In the genomic region with DNA sequence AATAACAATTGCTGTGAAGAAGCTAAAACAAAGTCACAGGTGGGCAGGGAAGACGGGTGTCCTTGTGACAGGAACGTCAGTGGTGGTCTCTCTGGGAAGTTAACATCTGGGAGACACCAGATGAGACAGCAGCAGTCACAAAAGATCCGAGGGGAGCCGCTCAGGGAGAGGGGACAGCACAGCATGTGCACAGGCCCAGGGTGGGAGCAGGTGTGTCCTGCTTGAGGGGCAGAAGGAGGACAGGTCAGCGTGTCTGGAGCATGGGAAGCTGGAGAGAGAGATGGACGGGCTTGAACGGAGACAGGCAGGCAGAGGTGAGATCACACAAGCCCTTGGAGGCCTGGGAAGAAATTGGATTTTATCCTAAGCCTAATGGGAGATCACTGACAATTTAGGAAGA, we compare ENCODE assay signal across 19 cellular contexts.
"Had no signal": no experiment of that assay in that cellular context is flagged by ENCODE, and none has a peak within 500 bp of the region (broad histone marks: within the 10 kb centered on the region; RNA-seq: fewer than 3 reads in every experiment).

No MANE protein-coding gene starts in this region.

- H3K9me3 ChIP-seq: colonic mucosa, heart right ventricle, ovary, tibial artery, upper lobe of left lung, uterus had no signal

- H3K36me3 Mint-ChIP-seq: naive B cell; stimulated activated effector memory CD8-positive, alpha-beta T cell treated with anti-CD3 and anti-CD28 coated beads, Interleukin-12 subunit alpha, Interleukin-12 subunit beta, amount 100 ng/mL, for 72 hours had no signal

- H3K36me3 ChIP-seq: colonic mucosa, heart right ventricle, ovary, tibial artery, upper lobe of left lung, uterus had no signal

- DNase-seq: colonic mucosa; dermis blood vessel endothelial cell; effector CD8-positive, alpha-beta T cell; heart right ventricle; hypothalamus; kidney glomerular epithelial cell; naive B cell; ovary; right cardiac atrium; stimulated activated CD4-positive, alpha-beta T cell treated with anti-CD3 and anti-CD28 coated beads, Interleukin-2, amount 100 ng/mL, for 48 hours; stimulated activated CD8-positive, alpha-beta memory T cell treated with anti-CD3 and anti-CD28 coated beads, Interleukin-4, amount 100 ng/mL, for 48 hours; tibial artery; uterus had no signal

- H3K4me1 Mint-ChIP-seq: naive B cell; stimulated activated effector memory CD8-positive, alpha-beta T cell treated with anti-CD3 and anti-CD28 coated beads, Interleukin-12 subunit alpha, Interleukin-12 subunit beta, amount 100 ng/mL, for 72 hours had no signal

- H3K9me3 Mint-ChIP-seq: naive B cell; nephron; stimulated activated effector memory CD8-positive, alpha-beta T cell treated with anti-CD3 and anti-CD28 coated beads, Interleukin-12 subunit alpha, Interleukin-12 subunit beta, amount 100 ng/mL, for 72 hours; stimulated activated naive CD8-positive, alpha-beta T cell treated with anti-CD3 and anti-CD28 coated beads, Interleukin-15, Interleukin-2, amounts not matched to agents 100 ng/mL and 50 ng/mL, for 24 hours had no signal

- H3K27me3 ChIP-seq: colonic mucosa, ovary, tibial artery, upper lobe of left lung, uterus had no signal

- H3K4me3 Mint-ChIP-seq: naive B cell; nephron; stimulated activated effector memory CD8-positive, alpha-beta T cell treated with anti-CD3 and anti-CD28 coated beads, Interleukin-12 subunit alpha, Interleukin-12 subunit beta, amount 100 ng/mL, for 72 hours; stimulated activated naive CD8-positive, alpha-beta T cell treated with anti-CD3 and anti-CD28 coated beads, Interleukin-15, Interleukin-2, amounts not matched to agents 100 ng/mL and 50 ng/mL, for 24 hours had no signal

- H3K4me2 ChIP-seq: smooth muscle cell had no signal

- H3K27ac Mint-ChIP-seq: nephron; progenitor cell of endocrine pancreas; stimulated activated effector memory CD8-positive, alpha-beta T cell treated with anti-CD3 and anti-CD28 coated beads, Interleukin-12 subunit alpha, Interleukin-12 subunit beta, amount 100 ng/mL, for 72 hours; stimulated activated naive CD8-positive, alpha-beta T cell treated with anti-CD3 and anti-CD28 coated beads, Interleukin-15, Interleukin-2, amounts not matched to agents 100 ng/mL and 50 ng/mL, for 24 hours had no signal

- ATAC-seq: heart right ventricle, right cardiac atrium had no signal

- H3K4me3 ChIP-seq: colonic mucosa, heart right ventricle, ovary, smooth muscle cell, tibial artery, upper lobe of left lung, uterus had no signal

- H3K27ac ChIP-seq: colonic mucosa, heart right ventricle, ovary, tibial artery, upper lobe of left lung, uterus had no signal

- H3K4me1 ChIP-seq: colonic mucosa, heart right ventricle, uterus had no signal
